Comparison of ENCODE assay signal across 24 cellular contexts in the genomic region with DNA sequence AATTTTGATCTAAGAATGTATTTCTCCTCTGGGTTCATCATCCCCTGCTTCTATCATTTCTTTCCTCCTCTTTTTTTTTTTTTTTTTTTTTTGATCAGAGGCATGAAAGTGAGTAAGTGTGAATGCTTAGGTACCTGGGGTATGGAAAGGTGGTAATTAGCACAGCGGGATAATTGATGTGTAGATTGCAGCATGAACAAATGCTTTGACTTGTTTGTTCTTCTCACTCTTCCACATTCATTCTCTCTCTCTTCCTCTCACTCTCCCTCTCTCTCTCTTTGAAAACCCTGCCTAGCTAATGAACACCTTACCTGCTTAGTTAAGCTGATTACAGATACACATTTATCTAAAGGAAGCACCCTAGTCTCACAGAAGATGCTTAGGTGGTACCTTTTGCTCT.
A peak's percentile ranks its signal among the peaks of the same experiment; 100 is the strongest.
DNase-seq lines count a peak whose midpoint lies in the region; ATAC-seq and TF ChIP-seq lines count a peak whose summit lies in the region.
"Had no signal": no experiment of that assay in that cellular context is flagged by ENCODE, and none has a peak within 500 bp of the region (broad histone marks: within the 10 kb centered on the region; RNA-seq: fewer than 3 reads in every experiment).

No MANE protein-coding gene starts in this region.

- H3K9ac ChIP-seq in BLaER1: no peak overlapping the region

- TF ChIP-seq CTCF in hepatocyte (IDR thresholded peaks at IDR 0.05; ENCODE audit: poor library complexity): no peak

- peaks cover 89% of the 10 kb centered on the region for H3K4me1 ChIP-seq in BLaER1
- no peaks in the 10 kb centered on the region for H3K4me1 ChIP-seq in hepatocyte (ENCODE audit: insufficient read depth)
- H3K4me1 ChIP-seq: prostate gland had no signal

- H4K20me1 ChIP-seq in BLaER1 (peaks cover 100% of the 10 kb centered on the region), hepatocyte (ENCODE audit: insufficient read depth, poor library complexity, severe bottlenecking) (no peaks in the 10 kb centered on the region)

- H3K4me2 ChIP-seq in BLaER1 (peak overlapping the region; percentile 13; the same call in 1 of the 2 replicates), hepatocyte (no peak overlapping the region)

- H3K27ac Mint-ChIP-seq in central memory CD8-positive, alpha-beta T cell (ENCODE audit: low read depth): peak overlapping the region; percentile 33
- peak overlapping the region in 1 of 2 donors; percentile 93 for H3K27ac Mint-ChIP-seq in natural killer cell treated with Interleukin-12 subunit alpha and Interleukin-12 subunit beta and Interleukin-15 and Interleukin-18, amount 100 ng/mL, for 72 hours
- H3K27ac Mint-ChIP-seq in activated T-helper 17 cell treated with anti-CD3 and anti-CD28 coated beads, Interleukin-2, amount 50 U/mL, for 72 hours: no peak overlapping the region
- H3K27ac Mint-ChIP-seq: activated CD8-positive, alpha-beta T cell treated with anti-CD3 and anti-CD28 coated beads for 36 hours; CD8-positive, alpha-beta T cell; HFFc6; naive thymus-derived CD4-positive, alpha-beta T cell had no signal

- H3K9me3 Mint-ChIP-seq in central memory CD8-positive, alpha-beta T cell: no peaks in the 10 kb centered on the region
- no peaks in the 10 kb centered on the region for H3K9me3 Mint-ChIP-seq in natural killer cell treated with Interleukin-12 subunit alpha and Interleukin-12 subunit beta and Interleukin-15 and Interleukin-18, amount 100 ng/mL, for 72 hours
- H3K9me3 Mint-ChIP-seq in activated T-helper 17 cell treated with anti-CD3 and anti-CD28 coated beads, Interleukin-2, amount 50 U/mL, for 72 hours: no peaks in the 10 kb centered on the region
- H3K9me3 Mint-ChIP-seq: activated CD8-positive, alpha-beta T cell treated with anti-CD3 and anti-CD28 coated beads for 36 hours; CD8-positive, alpha-beta T cell; HFFc6; naive thymus-derived CD4-positive, alpha-beta T cell had no signal

- H3K27ac ChIP-seq in BLaER1 (no peak overlapping the region), hepatocyte (no peak overlapping the region)
- H3K27ac ChIP-seq: prostate gland, VCaP had no signal

- peaks cover 40% of the 10 kb centered on the region for H3K4me1 Mint-ChIP-seq in central memory CD8-positive, alpha-beta T cell
- peaks cover 57 to 74% of the 10 kb centered on the region in 2 donors for H3K4me1 Mint-ChIP-seq in natural killer cell treated with Interleukin-12 subunit alpha and Interleukin-12 subunit beta and Interleukin-15 and Interleukin-18, amount 100 ng/mL, for 72 hours (ENCODE audit: low read depth in 2 of 2)
- no peaks in the 10 kb centered on the region for H3K4me1 Mint-ChIP-seq in activated T-helper 17 cell treated with anti-CD3 and anti-CD28 coated beads, Interleukin-2, amount 50 U/mL, for 72 hours

- WGBS in hepatocyte (ENCODE audit: low lambda C conversion rate, missing lambda C conversion rate): 44% methylated on average over 1 of the region's 1 CpG

- H3K36me3 ChIP-seq in BLaER1 (peaks cover 78% of the 10 kb centered on the region), hepatocyte (replicated peaks; ENCODE audit: insufficient read depth, low read depth) (no peaks in the 10 kb centered on the region)
- H3K36me3 ChIP-seq: prostate gland, thoracic aorta had no signal

- no peak overlapping the region for H2AFZ ChIP-seq in hepatocyte

- no peak overlapping the region for H3K4me3 ChIP-seq in BLaER1
- no peak overlapping the region for H3K4me3 ChIP-seq in hepatocyte
- H3K4me3 ChIP-seq: heart left ventricle, prostate gland, skin epidermis, thoracic aorta had no signal

- H3K9me2 ChIP-seq in hepatocyte (replicated peaks; ENCODE audit: insufficient read depth): no peaks in the 10 kb centered on the region

- DNase-seq in NCI-H146 (lab: John Stamatoyannopoulos, UW) (peak; percentile 78), Kasumi-1 (lab: John Stamatoyannopoulos, UW) (no peak), hepatocyte (ENCODE audit: low spot score) (no peak)
- no peak for DNase-seq in central memory CD8-positive, alpha-beta T cell (ENCODE audit: low spot score in 2 of 2)
- no peak for DNase-seq in natural killer cell treated with Interleukin-12 subunit alpha and Interleukin-12 subunit beta and Interleukin-15 and Interleukin-18, amount 100 ng/mL, for 72 hours (ENCODE audit: low spot score)
- DNase-seq: activated CD8-positive, alpha-beta T cell treated with anti-CD3 and anti-CD28 coated beads for 36 hours; activated naive CD4-positive, alpha-beta T cell treated with Interleukin-2 at 50 U/mL for 16 hours; activated T-cell treated with anti-CD3 and anti-CD28 coated beads, Interleukin-2, amount 50 U/mL, for 1 hour; CD8-positive, alpha-beta T cell; DND-41; heart left ventricle; HFFc6; mesenchymal stem cell; naive thymus-derived CD4-positive, alpha-beta T cell; NCI-H526 treated with DMSO at 0.1 percent for 48 hours; SIG-M5; stimulated activated CD4-positive, alpha-beta T cell treated with anti-CD3 and anti-CD28 coated beads, Interleukin-4, amount 100 ng/mL, for 1 hour had no signal

- no peaks in the 10 kb centered on the region for H3K27me3 Mint-ChIP-seq in central memory CD8-positive, alpha-beta T cell
- no peaks in the 10 kb centered on the region for H3K27me3 Mint-ChIP-seq in natural killer cell treated with Interleukin-12 subunit alpha and Interleukin-12 subunit beta and Interleukin-15 and Interleukin-18, amount 100 ng/mL, for 72 hours
- H3K27me3 Mint-ChIP-seq in activated T-helper 17 cell treated with anti-CD3 and anti-CD28 coated beads, Interleukin-2, amount 50 U/mL, for 72 hours: no peaks in the 10 kb centered on the region
- H3K27me3 Mint-ChIP-seq: activated CD8-positive, alpha-beta T cell treated with anti-CD3 and anti-CD28 coated beads for 36 hours had no signal

- H3K79me2 ChIP-seq in hepatocyte: peaks cover 16% of the 10 kb centered on the region

- H3K9me3 ChIP-seq in BLaER1 (no peaks in the 10 kb centered on the region), hepatocyte (ENCODE audit: low read depth) (no peaks in the 10 kb centered on the region)
- H3K9me3 ChIP-seq: heart left ventricle, prostate gland, thoracic aorta had no signal

- ATAC-seq in central memory CD8-positive, alpha-beta T cell (replicated peaks; ENCODE audit: extremely low read depth, poor library complexity, severe bottlenecking): no peak
- no peak for ATAC-seq in natural killer cell treated with Interleukin-12 subunit alpha and Interleukin-12 subunit beta and Interleukin-15 and Interleukin-18, amount 100 ng/mL, for 72 hours
- ATAC-seq in GM21723 (IDR thresholded peaks at IDR 0.05; ENCODE audit: unreplicated experiment): no peak
- ATAC-seq in activated T-helper 17 cell treated with anti-CD3 and anti-CD28 coated beads, Interleukin-2, amount 50 U/mL, for 72 hours (replicated peaks): no peak
- ATAC-seq: activated CD8-positive, alpha-beta T cell treated with anti-CD3 and anti-CD28 coated beads for 36 hours; CD8-positive, alpha-beta T cell; heart left ventricle; naive thymus-derived CD4-positive, alpha-beta T cell had no signal

- no peak overlapping the region for H3K4me3 Mint-ChIP-seq in central memory CD8-positive, alpha-beta T cell
- peak overlapping the region; percentile 33 for H3K4me3 Mint-ChIP-seq in natural killer cell treated with Interleukin-12 subunit alpha and Interleukin-12 subunit beta and Interleukin-15 and Interleukin-18, amount 100 ng/mL, for 72 hours
- no peak overlapping the region for H3K4me3 Mint-ChIP-seq in activated T-helper 17 cell treated with anti-CD3 and anti-CD28 coated beads, Interleukin-2, amount 50 U/mL, for 72 hours
- H3K4me3 Mint-ChIP-seq: activated CD8-positive, alpha-beta T cell treated with anti-CD3 and anti-CD28 coated beads for 36 hours; CD8-positive, alpha-beta T cell; HFFc6; naive thymus-derived CD4-positive, alpha-beta T cell had no signal

- peaks cover 30% of the 10 kb centered on the region for H3K36me3 Mint-ChIP-seq in central memory CD8-positive, alpha-beta T cell (ENCODE audit: insufficient read depth)
- peaks cover 20% of the 10 kb centered on the region for H3K36me3 Mint-ChIP-seq in natural killer cell treated with Interleukin-12 subunit alpha and Interleukin-12 subunit beta and Interleukin-15 and Interleukin-18, amount 100 ng/mL, for 72 hours
- no peaks in the 10 kb centered on the region for H3K36me3 Mint-ChIP-seq in activated T-helper 17 cell treated with anti-CD3 and anti-CD28 coated beads, Interleukin-2, amount 50 U/mL, for 72 hours (ENCODE audit: low read depth)
- H3K36me3 Mint-ChIP-seq: CD8-positive, alpha-beta T cell; naive thymus-derived CD4-positive, alpha-beta T cell had no signal

- H3K27me3 ChIP-seq in BLaER1 (no peaks in the 10 kb centered on the region), hepatocyte (peaks cover 19% of the 10 kb centered on the region)
- H3K27me3 ChIP-seq: heart left ventricle had no signal
